In the genomic region with DNA sequence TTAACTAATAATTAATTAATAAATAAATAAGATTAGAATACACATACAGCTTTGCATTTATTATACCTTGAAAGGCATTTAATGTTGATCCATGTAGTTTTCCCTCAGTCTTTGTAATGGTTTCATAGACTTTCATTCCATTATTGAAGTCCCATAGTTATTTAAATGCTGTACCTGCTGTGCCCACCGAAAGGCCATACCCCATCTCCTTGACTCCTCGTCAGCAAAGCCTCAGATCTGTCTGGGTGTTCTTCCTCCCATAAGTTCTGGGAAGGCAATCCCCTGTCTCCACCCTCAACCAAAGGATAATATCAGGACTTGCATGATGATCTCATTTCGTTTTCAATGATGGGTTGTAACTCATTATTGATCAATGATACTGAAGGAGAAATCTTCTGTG, we compare ENCODE assay signal across 28 cellular contexts. TPM values are rescaled to one million over a fixed set of nuclear protein-coding genes. Genes with fewer than 3 reads are reported as not detected.
DNase-seq lines count a peak whose midpoint lies in the region; ATAC-seq, FAIRE-seq and TF ChIP-seq lines count a peak whose summit lies in the region.
"Had no signal": no experiment of that assay in that cellular context is flagged by ENCODE, and none has a peak within 500 bp of the region (broad histone marks: within the 10 kb centered on the region; RNA-seq: fewer than 3 reads in every experiment).

No MANE protein-coding gene starts in this region.

- no peaks in the 10 kb centered on the region; the same call in 1 of the 2 replicates for H3K23me2 ChIP-seq in H1 (ENCODE audit: low read depth, low read length)

- peak overlapping the region; percentile 58 for H3K27ac ChIP-seq in Panc1 (ENCODE audit: low read length)
- no peak overlapping the region for H3K27ac ChIP-seq in H1 (ENCODE audit: low read depth, low read length)
- no peak overlapping the region for H3K27ac ChIP-seq in vagina
- H3K27ac ChIP-seq: BLaER1 had no signal

- no peaks in the 10 kb centered on the region for H3K79me1 ChIP-seq in H1 (ENCODE audit: low read depth, low read length)

- H3K4me3 ChIP-seq in Panc1 (ENCODE audit: low read depth in 2 of 2, low read length in 2 of 2) (no peak overlapping the region), H1 (ENCODE audit: extremely low read depth in 1 of 4, insufficient read depth in 2 of 4, low read depth in 3 of 4, low read length in 4 of 4) (no peak overlapping the region), vagina (no peak overlapping the region)
- H3K4me3 ChIP-seq: BLaER1, GM12878 had no signal

- 15% methylated on average over 3 of the region's 3 CpGs; no CpG with 5 or more reads in 1 of the 2 experiments for WGBS in H1 (ENCODE audit: extremely low coverage in 1 of 2, insufficient coverage in 1 of 2, insufficient read length in 1 of 2, insufficient replicate concordance in 2 of 2, low coverage in 1 of 2, low lambda C conversion rate in 2 of 2, missing lambda C conversion rate in 1 of 2), 2 experiments

- no peaks in the 10 kb centered on the region for H3K79me2 ChIP-seq in H1 (ENCODE audit: control insufficient read depth in 1 of 2, insufficient read depth in 2 of 2, low read length in 2 of 2)

- no peak overlapping the region for H2BK5ac ChIP-seq in H1 (ENCODE audit: low read depth, low read length)

- H3K9me3 ChIP-seq in Panc1 (ENCODE audit: control insufficient read depth, insufficient read depth, low read depth, low read length) (peaks cover 5% of the 10 kb centered on the region; the same call in 1 of the 2 replicates), H1 (ENCODE audit: insufficient read depth in 2 of 2, low read depth in 1 of 2, low read length in 1 of 2) (peaks cover 0 to 2% of the 10 kb centered on the region in 2 experiments; a peak in 1 of 4 replicates), vagina (no peaks in the 10 kb centered on the region)
- H3K9me3 ChIP-seq: BE2C, BLaER1 had no signal

- no peak overlapping the region for H3K23ac ChIP-seq in H1 (ENCODE audit: insufficient read length)

- CTCF ChIA-PET in Panc1 (lab: Charles Lee) = interaction anchor here (0.7 kb wide), 1 partner anchor 96 kb away, joined by 4 read pairs; no protein-coding TSS in a partner anchor
- CTCF ChIA-PET in H1 (lab: Charles Lee; ENCODE audit: partially characterized antibody) = interaction anchor here (0.7 to 1.4 kb wide), 5 partner anchors 9 to 111 kb away, joined by 3 to 5 read pairs (median 3); partner anchors contain the start of gene ZNHIT6

- H3K14ac ChIP-seq in H1 (ENCODE audit: insufficient read length) = no peak overlapping the region

- no peak for TF ChIP-seq RAD21 in H1 (IDR thresholded peaks at IDR 0.05 in 1 of 2, conservative IDR thresholded peaks at IDR 0.05 in 1 of 2; ENCODE audit: low read depth in 2 of 2, low read length in 2 of 2)

- TF ChIP-seq CTCF in Panc1 (IDR thresholded peaks at IDR 0.05) (no peak), H1 (IDR thresholded peaks at IDR 0.05; ENCODE audit: control extremely low read depth in 1 of 3, insufficient read depth in 1 of 3, low read depth in 1 of 3, low read length in 3 of 3) (no peak), vagina (IDR thresholded peaks at IDR 0.05) (no peak)

- H2BK20ac ChIP-seq in H1 (ENCODE audit: low read length) = no peak overlapping the region

- no peak overlapping the region for H2BK120ac ChIP-seq in H1 (replicated peaks; ENCODE audit: low read depth, low read length)

- no peak overlapping the region for H4K91ac ChIP-seq in H1 (replicated peaks; ENCODE audit: insufficient read length, low read length)

- TF ChIP-seq POLR2A in H1 (IDR thresholded peaks at IDR 0.05; ENCODE audit: control extremely low read depth in 1 of 2, low read depth in 2 of 2, low read length in 2 of 2) (no peak), vagina (IDR thresholded peaks at IDR 0.05) (no peak), H54 (IDR thresholded peaks at IDR 0.05; ENCODE audit: low read depth, low read length) (no peak)

- POLR2A ChIA-PET in Panc1 (lab: Charles Lee) (no interaction called here), H1 (lab: Charles Lee; ENCODE audit: partially characterized antibody) (interaction anchor here (0.7 to 13.5 kb wide), 3 partner anchors 9 to 18 kb away, joined by 4 to 311 read pairs (median 5); partner anchors contain the start of gene CCN1)

- peaks cover 19% of the 10 kb centered on the region for H3K4me1 ChIP-seq in Panc1 (ENCODE audit: control insufficient read depth, insufficient read depth, low read length)
- peaks cover 2 to 11% (median 4%) of the 10 kb centered on the region in 4 experiments; a peak in 4 of 7 replicates for H3K4me1 ChIP-seq in H1 (replicated peaks in 1 of 4; ENCODE audit: control insufficient read depth in 3 of 4, insufficient read depth in 4 of 4, low read length in 3 of 4)
- no peaks in the 10 kb centered on the region for H3K4me1 ChIP-seq in vagina
- H3K4me1 ChIP-seq: BE2C had no signal

- H3K56ac ChIP-seq in H1 (replicated peaks; ENCODE audit: insufficient read length, low read depth, low read length) = no peak overlapping the region

- TF ChIP-seq EP300 in H1 (IDR thresholded peaks at IDR 0.05; ENCODE audit: borderline replicate concordance in 1 of 2, low read depth in 2 of 2, low read length in 2 of 2) = no peak

- H2BK12ac ChIP-seq in H1 (ENCODE audit: low read depth, low read length) = no peak overlapping the region

- no TSS peak for BruUV-seq in Panc1 (replicated peaks; lab: Mats Ljungman, UMichigan)

- FAIRE-seq in H1 (lab: Jason Lieb, UNC) (peak; percentile 7), H54 (lab: Jason Lieb, UNC) (no peak)
- FAIRE-seq: A204.1, GM12878, GM12892, GM18507 had no signal

- no peak for ATAC-seq in Panc1
- ATAC-seq: GM12878 had no signal

- H3K18ac ChIP-seq in H1 (ENCODE audit: extremely low read depth, low read length) = no peak overlapping the region

- in situ Hi-C loops in Panc1 (cut with HindIII; ENCODE audit: low pct_unique_long_range_greater_than_20kb, low sequenced_read_pairs) = no loop called here

- H3K27me3 ChIP-seq in Panc1 (ENCODE audit: control insufficient read depth, insufficient read depth, low read length) = no peaks in the 10 kb centered on the region
- H3K27me3 ChIP-seq in H1 (replicated peaks in 1 of 4; ENCODE audit: control insufficient read depth in 3 of 4, extremely low read depth in 1 of 4, insufficient read depth in 3 of 4, low read length in 3 of 4) = peaks cover 0 to 4% (median 1%) of the 10 kb centered on the region in 4 experiments; a peak in 2 of 7 replicates
- no peaks in the 10 kb centered on the region for H3K27me3 ChIP-seq in vagina
- H3K27me3 ChIP-seq: BE2C, BLaER1 had no signal

- H4K8ac ChIP-seq in H1 (ENCODE audit: extremely low read depth, insufficient read depth, low read length) = no peak overlapping the region

- H3K4me2 ChIP-seq in H1 (ENCODE audit: insufficient read depth in 1 of 2, low read depth in 2 of 2, low read length in 2 of 2) = 0 out of 4 replicates have a peak overlapping the region, but pooled peaks of 1 of the 2 experiments have one; percentile 24

- DNase-seq in Panc1 (ENCODE audit: low read depth, low spot score) = no peak
- no peak for DNase-seq in H1 (ENCODE audit: low read depth in 1 of 2, low spot score in 2 of 2)
- DNase-seq in islet precursor cell = peak; percentile 1
- no peak for DNase-seq in NCI-H187 (lab: John Stamatoyannopoulos, UW)
- DNase-seq in vagina (ENCODE audit: extremely low spot score in 2 of 2) = no peak
- DNase-seq in H54 (ENCODE audit: insufficient read length, low spot score) = no peak
- no peak for DNase-seq in activated CD4-positive, alpha-beta T cell treated with anti-CD3 and anti-CD28 coated beads for 1 hour
- DNase-seq: 8988T; ACHN; BE2C; C1 segment of cervical spinal cord; CD4-positive, alpha-beta memory T cell; CD4-positive, CD25-positive, alpha-beta regulatory T cell; CD8-positive, alpha-beta memory T cell; COR-L47; DMS 273 treated with DMSO at 0.1 percent for 48 hours; DMS153; DMS53; DMS79; DND-41; EL; GDM1 had no signal

- H4K20me1 ChIP-seq in H1 (replicated peaks in 1 of 2; ENCODE audit: control insufficient read depth in 1 of 2, insufficient read depth in 2 of 2, low read length in 2 of 2) = no peaks in the 10 kb centered on the region
- H4K20me1 ChIP-seq: BLaER1 had no signal

- no peak overlapping the region for H4K5ac ChIP-seq in H1 (ENCODE audit: insufficient read length, low read depth, low read length)

- H3K36me3 ChIP-seq in Panc1 (ENCODE audit: control insufficient read depth, insufficient read depth, low read length) (no peaks in the 10 kb centered on the region), H1 (ENCODE audit: control insufficient read depth in 2 of 4, insufficient read depth in 4 of 4, low read length in 3 of 4) (no peaks in the 10 kb centered on the region), vagina (no peaks in the 10 kb centered on the region)
- H3K36me3 ChIP-seq: BE2C, BLaER1 had no signal

- H3K9ac ChIP-seq in H1 (replicated peaks in 1 of 4; ENCODE audit: extremely low read depth in 1 of 4, low read depth in 3 of 4, low read length in 3 of 4) = no peak overlapping the region
- H3K9ac ChIP-seq: BLaER1 had no signal

- no peak overlapping the region for H2AFZ ChIP-seq in H1 (ENCODE audit: low read length)

- H3K4ac ChIP-seq in H1 (replicated peaks; ENCODE audit: insufficient read length, low read depth, low read length) = no peak overlapping the region

- H2AK5ac ChIP-seq in H1 (ENCODE audit: low read depth, low read length) = peak overlapping the region; percentile 75; the same call in 1 of the 2 replicates

- intact Hi-C loops in Panc1 (cut with micrococcal nuclease; ENCODE audit: unreplicated experiment) = no loop called here
- intact Hi-C loops in vagina (cut with DNase I) = no loop called here

- no peak overlapping the region for H2BK15ac ChIP-seq in H1 (ENCODE audit: low read length)

TF ChIP-seq in H1, 55 proteins besides CTCF, POLR2A, EP300 and RAD21:
- no peak for TF ChIP-seq RFX5 (IDR thresholded peaks at IDR 0.05; ENCODE audit: borderline replicate concordance, low read depth, low read length)
- TF ChIP-seq YY1 (IDR thresholded peaks at IDR 0.05; ENCODE audit: low read depth, low read length) = no peak
- TF ChIP-seq NANOG (IDR thresholded peaks at IDR 0.05; ENCODE audit: insufficient read depth, low read depth, low read length, poor library complexity, severe bottlenecking) = peak; percentile 32

RNA-seq across cellular contexts. Expression of gene CCN1, which starts 17.1 kb away (rescaled TPM):
- 355 TPM for total RNA-seq in Panc1 (2021; ENCODE audit: unreplicated experiment)
- polyA plus RNA-seq in Panc1 (2012; ENCODE audit: insufficient read length) = 366 TPM
- total RNA-seq in H1 (2021; fragmentation: NEBNext Ultra II Directional; extraction: Animal tissue kit (Norgen Biotek cat#: 25700)) = 108 and 113 TPM in 2 replicates
- polyA plus RNA-seq in H1 (2011; rRNA removed) = 19.1 and 29.7 TPM in 2 replicates
- polyA plus RNA-seq in H1 (2011; cell fraction: cytosol; rRNA removed) = 36.4 TPM
- 106 TPM for polyA plus RNA-seq in H1 (2011; cell fraction: nucleus; rRNA removed)
- polyA plus RNA-seq in H1 (2012, experiment 1 of 2) = 58.2 to 88.4 TPM (median 74.4 TPM) in 4 replicates
- 84.1 TPM for polyA plus RNA-seq in H1 (2012, experiment 2 of 2)
- polyA plus RNA-seq in H1 (2013, experiment 1 of 2) = 122 TPM
- 139 TPM for polyA plus RNA-seq in H1 (2013, experiment 2 of 2)
- 18.3 and 33.7 TPM in 2 replicates for polyA minus RNA-seq in H1 (2011; rRNA and poly(A)+ RNA removed)
- 37.7 TPM for polyA minus RNA-seq in H1 (2011; cell fraction: cytosol; rRNA and poly(A)+ RNA removed)
- polyA minus RNA-seq in H1 (2011; cell fraction: nucleus; rRNA and poly(A)+ RNA removed) = 109 TPM
- total RNA-seq in vagina = 130 TPM
- total RNA-seq: CD4-positive, alpha-beta memory T cell; CD4-positive, CD25-positive, alpha-beta regulatory T cell had no signal
- polyA plus RNA-seq: CD14-positive monocyte; CD4-positive, alpha-beta memory T cell; CD4-positive, CD25-positive, alpha-beta regulatory T cell; CD8-positive, alpha-beta memory T cell had no signal
